ENCODE assay signal across 9 cellular contexts in genomic region chr5:177509361-177509951, GRCh38. TPM values are rescaled to one million over a fixed set of nuclear protein-coding genes. Genes with fewer than 3 reads are reported as not detected.
DNase-seq lines count a peak whose midpoint lies in the region; ATAC-seq, FAIRE-seq and TF ChIP-seq lines count a peak whose summit lies in the region.
"Had no signal": no experiment of that assay in that cellular context is flagged by ENCODE, and none has a peak within 500 bp of the region (broad histone marks: within the 10 kb centered on the region; RNA-seq: fewer than 3 reads in every experiment).

A gene with protein sequence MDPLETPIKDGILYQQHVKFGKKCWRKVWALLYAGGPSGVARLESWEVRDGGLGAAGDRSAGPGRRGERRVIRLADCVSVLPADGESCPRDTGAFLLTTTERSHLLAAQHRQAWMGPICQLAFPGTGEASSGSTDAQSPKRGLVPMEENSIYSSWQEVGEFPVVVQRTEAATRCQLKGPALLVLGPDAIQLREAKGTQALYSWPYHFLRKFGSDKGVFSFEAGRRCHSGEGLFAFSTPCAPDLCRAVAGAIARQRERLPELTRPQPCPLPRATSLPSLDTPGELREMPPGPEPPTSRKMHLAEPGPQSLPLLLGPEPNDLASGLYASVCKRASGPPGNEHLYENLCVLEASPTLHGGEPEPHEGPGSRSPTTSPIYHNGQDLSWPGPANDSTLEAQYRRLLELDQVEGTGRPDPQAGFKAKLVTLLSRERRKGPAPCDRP (minus strand): TSS chr5:177509826. CDS start chr5:177509540, 286 bp downstream.

- no peaks in the 10 kb centered on the region for H3K9me3 ChIP-seq in naive thymus-derived CD4-positive, alpha-beta T cell (ENCODE audit: control insufficient read depth in 2 of 3, low read length in 3 of 3)

- peaks cover 28% of the 10 kb centered on the region for H3K36me3 Mint-ChIP-seq in activated naive CD8-positive, alpha-beta T cell treated with anti-CD3 and anti-CD28 coated beads, Interleukin-2, amount 50 U/mL, for 24 hours (ENCODE audit: low read depth)
- peaks cover 7 to 26% (median 14%) of the 10 kb centered on the region in 5 donors for H3K36me3 Mint-ChIP-seq in naive thymus-derived CD4-positive, alpha-beta T cell

- H3K27ac ChIP-seq in naive thymus-derived CD4-positive, alpha-beta T cell (ENCODE audit: low read depth, low read length) = no peak within 1 kb of the TSS

- H3K27me3 ChIP-seq in naive thymus-derived CD4-positive, alpha-beta T cell (ENCODE audit: control insufficient read depth in 2 of 2, insufficient read depth in 2 of 2, low read length in 2 of 2) = no peaks in the 10 kb centered on the region

- intact Hi-C loops in naive thymus-derived CD4-positive, alpha-beta T cell (cut with micrococcal nuclease) = no loop called here

- H3K27ac Mint-ChIP-seq in activated naive CD8-positive, alpha-beta T cell treated with anti-CD3 and anti-CD28 coated beads, Interleukin-2, amount 50 U/mL, for 24 hours = peak within 1 kb of the TSS; percentile 62
- H3K27ac Mint-ChIP-seq in naive thymus-derived CD4-positive, alpha-beta T cell = peak within 1 kb of the TSS in 3 of 9 donors; percentile 14 to 43 (median 24)
- H3K27ac Mint-ChIP-seq: activated naive CD4-positive, alpha-beta T cell treated with anti-CD3 and anti-CD28 coated beads, Interleukin-2, amount 50 U/mL, for 24 hours had no signal

- peak; percentile 39 for ATAC-seq in HG02885 (IDR thresholded peaks at IDR 0.05; ENCODE audit: poor library complexity, unreplicated experiment)
- ATAC-seq in activated naive CD8-positive, alpha-beta T cell treated with anti-CD3 and anti-CD28 coated beads, Interleukin-2, amount 50 U/mL, for 24 hours = peak; percentile 15
- ATAC-seq in naive thymus-derived CD4-positive, alpha-beta T cell = peak; percentile 52

- H3K4me3 ChIP-seq in GM12865 (ENCODE audit: low read depth, low read length) = peak within 1 kb of the TSS; percentile 62
- H3K4me3 ChIP-seq in naive thymus-derived CD4-positive, alpha-beta T cell (ENCODE audit: low read length) = no peak within 1 kb of the TSS

- no peaks in the 10 kb centered on the region for H3K27me3 Mint-ChIP-seq in activated naive CD8-positive, alpha-beta T cell treated with anti-CD3 and anti-CD28 coated beads, Interleukin-2, amount 50 U/mL, for 24 hours
- H3K27me3 Mint-ChIP-seq in naive thymus-derived CD4-positive, alpha-beta T cell = no peaks in the 10 kb centered on the region
- H3K27me3 Mint-ChIP-seq: activated naive CD4-positive, alpha-beta T cell treated with anti-CD3 and anti-CD28 coated beads, Interleukin-2, amount 50 U/mL, for 24 hours had no signal

- H3K36me3 ChIP-seq in naive thymus-derived CD4-positive, alpha-beta T cell (ENCODE audit: control insufficient read depth in 2 of 3, insufficient read depth in 3 of 3, low read length in 3 of 3) = peaks cover 0 to 39% (median 10%) of the 10 kb centered on the region in 3 experiments

- POLR2A ChIA-PET in naive thymus-derived CD4-positive, alpha-beta T cell (lab: Charles Lee) = no interaction called here

- FAIRE-seq in frontal cortex (lab: Jason Lieb, UNC) = no peak

- no peak for TF ChIP-seq CTCF in GM12865 (IDR thresholded peaks at IDR 0.05; ENCODE audit: insufficient read depth, low read depth, low read length, missing control alignments)

- peak within 1 kb of the TSS; percentile 68 for H3K4me3 Mint-ChIP-seq in activated naive CD8-positive, alpha-beta T cell treated with anti-CD3 and anti-CD28 coated beads, Interleukin-2, amount 50 U/mL, for 24 hours
- peak within 1 kb of the TSS in 4 of 10 donors; percentile 12 to 72 (median 29) for H3K4me3 Mint-ChIP-seq in naive thymus-derived CD4-positive, alpha-beta T cell
- H3K4me3 Mint-ChIP-seq: activated naive CD4-positive, alpha-beta T cell treated with anti-CD3 and anti-CD28 coated beads, Interleukin-2, amount 50 U/mL, for 24 hours had no signal

- CTCF ChIA-PET in naive thymus-derived CD4-positive, alpha-beta T cell (lab: Charles Lee) = interaction anchor here (1.0 kb wide), 1 partner anchor 8 kb away, joined by 4 read pairs; no protein-coding TSS in a partner anchor

- DNase-seq in GM12865 (ENCODE audit: low read depth) (peak; percentile 66), frontal cortex (ENCODE audit: low spot score in 2 of 2) (no peak), GDM1 (lab: John Stamatoyannopoulos, UW) (no peak), NCI-H2029 (lab: John Stamatoyannopoulos, UW) (no peak)
- DNase-seq in activated naive CD8-positive, alpha-beta T cell treated with anti-CD3 and anti-CD28 coated beads, Interleukin-2, amount 50 U/mL, for 24 hours = peak; percentile 30
- no peak for DNase-seq in naive thymus-derived CD4-positive, alpha-beta T cell
- DNase-seq in activated CD4-positive, alpha-beta T cell treated with anti-CD3 and anti-CD28 coated beads for 4 hours = no peak

- H3K4me1 Mint-ChIP-seq in activated naive CD8-positive, alpha-beta T cell treated with anti-CD3 and anti-CD28 coated beads, Interleukin-2, amount 50 U/mL, for 24 hours = peaks cover 27% of the 10 kb centered on the region
- H3K4me1 Mint-ChIP-seq in naive thymus-derived CD4-positive, alpha-beta T cell = peaks cover 4 to 31% (median 8%) of the 10 kb centered on the region in 7 donors

- H3K9me3 Mint-ChIP-seq in activated naive CD8-positive, alpha-beta T cell treated with anti-CD3 and anti-CD28 coated beads, Interleukin-2, amount 50 U/mL, for 24 hours = no peaks in the 10 kb centered on the region
- H3K9me3 Mint-ChIP-seq in naive thymus-derived CD4-positive, alpha-beta T cell = no peaks in the 10 kb centered on the region
- H3K9me3 Mint-ChIP-seq: activated naive CD4-positive, alpha-beta T cell treated with anti-CD3 and anti-CD28 coated beads, Interleukin-2, amount 50 U/mL, for 24 hours had no signal

- no peaks in the 10 kb centered on the region for H3K4me1 ChIP-seq in naive thymus-derived CD4-positive, alpha-beta T cell (ENCODE audit: control insufficient read depth in 2 of 2, insufficient read depth in 2 of 2, low read length in 2 of 2)

RNA-seq across cellular contexts. Expression of the gene that starts here (rescaled TPM):
- 10 to 100 TPM in 1 of 5 experiments, 1 to 10 TPM in 4; 2.4 to 67.1 (median 6.0) TPM for total RNA-seq in naive thymus-derived CD4-positive, alpha-beta T cell
- under 1 TPM; 0.09 to 0.25 TPM for polyA plus RNA-seq in naive thymus-derived CD4-positive, alpha-beta T cell
- 3.3 TPM for total RNA-seq in frontal cortex

Comparison
In these comparisons a context has a peak if more than half of its experiments do, and no peak if none do; other contexts are left out.
1. DNase-seq: peak in GM12865 (single experiment) and activated naive CD8-positive, alpha-beta T cell treated with anti-CD3 and anti-CD28 coated beads, Interleukin-2, amount 50 U/mL, for 24 hours (single experiment); none in naive thymus-derived CD4-positive, alpha-beta T cell (0 of 9), frontal cortex (0 of 2), GDM1 (single experiment), NCI-H2029 (single experiment) and activated CD4-positive, alpha-beta T cell treated with anti-CD3 and anti-CD28 coated beads for 4 hours (0 of 2).
2. Peak in every context shown above with its lines, with median percentiles within 50 percentile points of each other: ATAC-seq.